In genomic region chr6:61909541-61909940, GRCh38 we compare ENCODE assay signal across 22 cellular contexts.
"Had no signal": no experiment of that assay in that cellular context is flagged by ENCODE, and none has a peak within 500 bp of the region (broad histone marks: within the 10 kb centered on the region; RNA-seq: fewer than 3 reads in every experiment).

No MANE protein-coding gene starts in this region.

- DNase-seq: activated CD4-positive, alpha-beta memory T cell treated with anti-CD3 and anti-CD28 coated beads for 36 hours; activated CD4-positive, alpha-beta T cell treated with anti-CD3 and anti-CD28 coated beads, Interleukin-2, amount 10 ng/mL, durations not matched to agents 24 days and 14 days; activated CD4-positive, CD25-positive, alpha-beta regulatory T cell treated with anti-CD3 and anti-CD28 coated beads, Interleukin-2, amount 50 U/mL, for 72 hours; activated CD8-positive, alpha-beta memory T cell treated with anti-CD3 and anti-CD28 coated beads, Interleukin-2, amount 50 U/mL, for 4 hours; activated effector memory CD4-positive, alpha-beta T cell treated with anti-CD3 and anti-CD28 coated beads, Interleukin-2, amount 50 U/mL, for 16 hours; activated naive CD4-positive, alpha-beta T cell treated with anti-CD3 and anti-CD28 coated beads for 36 hours; activated naive CD8-positive, alpha-beta T cell treated with anti-CD3 and anti-CD28 coated beads for 36 hours; activated T-cell treated with anti-CD3 and anti-CD28 coated beads, Interleukin-2, amount 50 U/mL, for 1 hour; adrenal gland; aorta; body of pancreas; cortex of kidney; effector memory CD8-positive, alpha-beta T cell; erythroblast; gastrocnemius medialis; left cardiac atrium; left ventricle myocardium superior; mucosa of descending colon; right cardiac atrium; spleen; stimulated activated naive CD4-positive, alpha-beta T cell had no signal

- ATAC-seq: body of pancreas; effector memory CD8-positive, alpha-beta T cell; gastrocnemius medialis; left cardiac atrium; left ventricle myocardium superior; mucosa of descending colon; natural killer cell treated with Interleukin-12 subunit alpha and Interleukin-12 subunit beta and Interleukin-15 and Interleukin-18, amount 100 ng/mL, for 72 hours; right cardiac atrium had no signal
